In the genomic region with DNA sequence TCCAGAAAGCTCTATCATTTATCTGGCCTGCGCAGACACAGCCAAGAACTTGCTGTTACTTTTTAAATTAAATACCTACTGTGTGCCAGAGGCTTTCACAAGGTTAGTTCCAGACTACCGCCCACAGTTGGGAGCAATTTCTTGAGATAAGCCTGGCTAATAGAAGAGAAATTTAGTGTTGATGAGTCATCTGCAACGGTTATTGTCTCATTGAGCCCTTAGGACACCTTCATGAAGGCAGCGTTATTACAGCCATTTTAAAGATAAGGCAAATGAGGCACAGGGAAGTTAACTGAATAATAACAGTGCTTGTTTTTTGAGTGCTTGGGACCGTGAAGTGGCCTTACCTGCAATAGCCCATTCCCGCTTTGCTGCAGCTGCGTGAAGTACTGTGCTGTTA, we compare ENCODE assay signal across 24 cellular contexts.
DNase-seq lines count a peak whose midpoint lies in the region; ATAC-seq and TF ChIP-seq lines count a peak whose summit lies in the region.
"Had no signal": no experiment of that assay in that cellular context is flagged by ENCODE, and none has a peak within 500 bp of the region (broad histone marks: within the 10 kb centered on the region; RNA-seq: fewer than 3 reads in every experiment).

No MANE protein-coding gene starts in this region.

- H3K79me2 ChIP-seq in GM23338 (replicated peaks; ENCODE audit: insufficient read depth): no peaks in the 10 kb centered on the region

- intact Hi-C loops in CD8-positive, alpha-beta T cell (cut with DNase I, micrococcal nuclease): no loop called here

- H3K27me3 ChIP-seq in foreskin keratinocyte (no peaks in the 10 kb centered on the region), GM23338 (ENCODE audit: insufficient read depth) (no peaks in the 10 kb centered on the region)
- H3K27me3 ChIP-seq in CD8-positive, alpha-beta T cell (ENCODE audit: insufficient read depth, low read length): no peaks in the 10 kb centered on the region
- H3K27me3 ChIP-seq: BE2C, SJCRH30 had no signal

- peak; percentile 57 for ATAC-seq in foreskin keratinocyte
- ATAC-seq in CD8-positive, alpha-beta T cell: no peak
- ATAC-seq in GM23338: no peak
- ATAC-seq in HG02840 (IDR thresholded peaks at IDR 0.05; ENCODE audit: low FRiP score, unreplicated experiment): no peak
- ATAC-seq: Right ventricle myocardium inferior, SK-N-SH treated with all-trans-retinoic acid at 6 μM for 48 hours had no signal

- DNase-seq in Daoy (ENCODE audit: low read depth): peak; percentile 28
- DNase-seq in RWPE1 (ENCODE audit: low spot score): peak; percentile 45
- DNase-seq in foreskin keratinocyte: peak in 1 of 2 donors; percentile 22
- DNase-seq in CD8-positive, alpha-beta T cell: no peak
- DNase-seq in GM23338 (ENCODE audit: low spot score): no peak
- DNase-seq in activated CD8-positive, alpha-beta memory T cell treated with anti-CD3 and anti-CD28 coated beads, Interleukin-2, amount 50 U/mL, for 48 hours: no peak
- DNase-seq: ACHN, BE2C, DMS53, NCI-H1092 treated with DMSO at 0.1 percent for 48 hours, NCI-H1436, NCI-H187, NCI-H2081 treated with DMSO at 0.1 percent for 48 hours, NCI-H2171, NCI-H226, NCI-H510A, NCI-H69, OCI-M1, SJCRH30, T-helper 2 cell had no signal

- peaks cover 4% of the 10 kb centered on the region; the same call in 1 of the 2 replicates for H3K9me2 ChIP-seq in GM23338 (ENCODE audit: insufficient read depth)

- POLR2A ChIA-PET in RWPE1 (lab: Yijun Ruan, JAX; ENCODE audit: low non-redundant PET): no interaction called here
- POLR2A ChIA-PET in CD8-positive, alpha-beta T cell (lab: Charles Lee): no interaction called here

- H3K36me3 ChIP-seq in CD8-positive, alpha-beta T cell (ENCODE audit: insufficient read depth, low read length): no peaks in the 10 kb centered on the region
- H3K36me3 ChIP-seq in GM23338 (ENCODE audit: insufficient read depth): no peaks in the 10 kb centered on the region
- H3K36me3 ChIP-seq: BE2C, SJCRH30 had no signal

- CTCF ChIA-PET in RWPE1 (lab: Yijun Ruan, JAX): interaction anchor here (1.0 to 2.5 kb wide), 2 partner anchors 12 to 33 kb away, joined by 3 to 11 read pairs; no protein-coding TSS in a partner anchor
- CTCF ChIA-PET in CD8-positive, alpha-beta T cell (lab: Charles Lee): interaction anchor here (0.7 to 2.2 kb wide), 2 partner anchors 12 to 503 kb away, joined by 3 to 8 read pairs; no protein-coding TSS in a partner anchor

- H3K36me3 Mint-ChIP-seq in CD8-positive, alpha-beta T cell: no peaks in the 10 kb centered on the region
- H3K36me3 Mint-ChIP-seq in GM23338 (ENCODE audit: low read depth): no peaks in the 10 kb centered on the region

- H3K4me1 ChIP-seq in foreskin keratinocyte (no peaks in the 10 kb centered on the region), GM23338 (ENCODE audit: insufficient read depth) (no peaks in the 10 kb centered on the region)
- no peaks in the 10 kb centered on the region for H3K4me1 ChIP-seq in CD8-positive, alpha-beta T cell (ENCODE audit: insufficient read depth, low read length)
- H3K4me1 ChIP-seq: BE2C had no signal

- no peaks in the 10 kb centered on the region for H3K4me1 Mint-ChIP-seq in CD8-positive, alpha-beta T cell (ENCODE audit: low read depth)
- peaks cover under 1% of the 10 kb centered on the region; the same call in 1 of the 3 replicates for H3K4me1 Mint-ChIP-seq in GM23338

- no peak overlapping the region for H3K27ac ChIP-seq in RWPE1
- no peak overlapping the region for H3K27ac ChIP-seq in foreskin keratinocyte
- no peak overlapping the region for H3K27ac ChIP-seq in CD8-positive, alpha-beta T cell (ENCODE audit: low read depth, low read length)
- no peak overlapping the region for H3K27ac ChIP-seq in GM23338 (ENCODE audit: low read depth)
- H3K27ac ChIP-seq: KMS-11, SJCRH30 had no signal

- no peaks in the 10 kb centered on the region for H3K9me3 ChIP-seq in CD8-positive, alpha-beta T cell (ENCODE audit: low read length)
- H3K9me3 ChIP-seq: BE2C, SJCRH30 had no signal

- no peak overlapping the region for H3K4me2 ChIP-seq in GM23338
- H3K4me2 ChIP-seq: KMS-11 had no signal

- TF ChIP-seq CTCF in RWPE1 (conservative IDR thresholded peaks at IDR 0.05; ENCODE audit: low read depth) (no peak), foreskin keratinocyte (conservative IDR thresholded peaks at IDR 0.05) (no peak), GM23338 (conservative IDR thresholded peaks at IDR 0.05; ENCODE audit: low read depth in 2 of 2) (no peak)
- TF ChIP-seq CTCF in CD8-positive, alpha-beta T cell (IDR thresholded peaks at IDR 0.05): no peak

- no peaks in the 10 kb centered on the region for H3K9me3 Mint-ChIP-seq in CD8-positive, alpha-beta T cell
- H3K9me3 Mint-ChIP-seq in GM23338: no peaks in the 10 kb centered on the region

- no peak overlapping the region for H3K4me3 Mint-ChIP-seq in CD8-positive, alpha-beta T cell
- no peak overlapping the region for H3K4me3 Mint-ChIP-seq in GM23338

- no peak overlapping the region for H2AFZ ChIP-seq in GM23338

- H3K27ac Mint-ChIP-seq in CD8-positive, alpha-beta T cell: no peak overlapping the region
- H3K27ac Mint-ChIP-seq in GM23338: no peak overlapping the region

- no peaks in the 10 kb centered on the region for H4K20me1 ChIP-seq in GM23338 (replicated peaks; ENCODE audit: insufficient read depth)

- no peak overlapping the region for H3K4me3 ChIP-seq in CD8-positive, alpha-beta T cell (ENCODE audit: low read depth, low read length)
- H3K4me3 ChIP-seq in GM23338: no peak overlapping the region
- H3K4me3 ChIP-seq: SJCRH30 had no signal

- peaks cover 6% of the 10 kb centered on the region for H3K27me3 Mint-ChIP-seq in CD8-positive, alpha-beta T cell (ENCODE audit: low read depth)
- H3K27me3 Mint-ChIP-seq in GM23338 (ENCODE audit: insufficient read depth, low read depth, poor library complexity): no peaks in the 10 kb centered on the region

- no peaks in the 10 kb centered on the region for H3F3A ChIP-seq in GM23338 (replicated peaks; ENCODE audit: low read depth)

TF ChIP-seq in GM23338, 12 proteins besides CTCF, POLR2A, EP300 and RAD21 (continues in another document):
- TF ChIP-seq EZH2phosphoT487 (IDR thresholded peaks at IDR 0.05; ENCODE audit: unreplicated experiment) (no peak), CREB1 (CRISPR knock-in tag; IDR thresholded peaks at IDR 0.05; ENCODE audit: low read depth) (no peak), ZNF331 (CRISPR knock-in tag; IDR thresholded peaks at IDR 0.05; ENCODE audit: low read depth) (no peak), STAT1 (IDR thresholded peaks at IDR 0.05; ENCODE audit: unreplicated experiment) (no peak), ETS1 (IDR thresholded peaks at IDR 0.05) (no peak), POLR2AphosphoS5 (IDR thresholded peaks at IDR 0.05; ENCODE audit: low read depth) (no peak), ZNF114 (CRISPR knock-in tag; IDR thresholded peaks at IDR 0.05) (no peak), JUNB (IDR thresholded peaks at IDR 0.05; ENCODE audit: unreplicated experiment) (no peak), NANOG (IDR thresholded peaks at IDR 0.05; ENCODE audit: borderline replicate concordance) (no peak), EZH2 (IDR thresholded peaks at IDR 0.05; ENCODE audit: low read depth, unreplicated experiment) (no peak)
- TF ChIP-seq, protein P1, sequence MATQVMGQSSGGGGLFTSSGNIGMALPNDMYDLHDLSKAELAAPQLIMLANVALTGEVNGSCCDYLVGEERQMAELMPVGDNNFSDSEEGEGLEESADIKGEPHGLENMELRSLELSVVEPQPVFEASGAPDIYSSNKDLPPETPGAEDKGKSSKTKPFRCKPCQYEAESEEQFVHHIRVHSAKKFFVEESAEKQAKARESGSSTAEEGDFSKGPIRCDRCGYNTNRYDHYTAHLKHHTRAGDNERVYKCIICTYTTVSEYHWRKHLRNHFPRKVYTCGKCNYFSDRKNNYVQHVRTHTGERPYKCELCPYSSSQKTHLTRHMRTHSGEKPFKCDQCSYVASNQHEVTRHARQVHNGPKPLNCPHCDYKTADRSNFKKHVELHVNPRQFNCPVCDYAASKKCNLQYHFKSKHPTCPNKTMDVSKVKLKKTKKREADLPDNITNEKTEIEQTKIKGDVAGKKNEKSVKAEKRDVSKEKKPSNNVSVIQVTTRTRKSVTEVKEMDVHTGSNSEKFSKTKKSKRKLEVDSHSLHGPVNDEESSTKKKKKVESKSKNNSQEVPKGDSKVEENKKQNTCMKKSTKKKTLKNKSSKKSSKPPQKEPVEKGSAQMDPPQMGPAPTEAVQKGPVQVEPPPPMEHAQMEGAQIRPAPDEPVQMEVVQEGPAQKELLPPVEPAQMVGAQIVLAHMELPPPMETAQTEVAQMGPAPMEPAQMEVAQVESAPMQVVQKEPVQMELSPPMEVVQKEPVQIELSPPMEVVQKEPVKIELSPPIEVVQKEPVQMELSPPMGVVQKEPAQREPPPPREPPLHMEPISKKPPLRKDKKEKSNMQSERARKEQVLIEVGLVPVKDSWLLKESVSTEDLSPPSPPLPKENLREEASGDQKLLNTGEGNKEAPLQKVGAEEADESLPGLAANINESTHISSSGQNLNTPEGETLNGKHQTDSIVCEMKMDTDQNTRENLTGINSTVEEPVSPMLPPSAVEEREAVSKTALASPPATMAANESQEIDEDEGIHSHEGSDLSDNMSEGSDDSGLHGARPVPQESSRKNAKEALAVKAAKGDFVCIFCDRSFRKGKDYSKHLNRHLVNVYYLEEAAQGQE (IDR thresholded peaks at IDR 0.05; ENCODE audit: unreplicated experiment): no peak

Comparison
In these comparisons a context has a peak if more than half of its experiments do, and no peak if none do; other contexts are left out.
1. DNase-seq: peak in Daoy (single experiment) and RWPE1 (single experiment); none in CD8-positive, alpha-beta T cell (0 of 7), GM23338 (single experiment) and activated CD8-positive, alpha-beta memory T cell treated with anti-CD3 and anti-CD28 coated beads, Interleukin-2, amount 50 U/mL, for 48 hours (single experiment).